Comparison of ENCODE assay signal across 15 cellular contexts in genomic region chr3:45979378-45979777, GRCh38. TPM values are rescaled to one million over a fixed set of nuclear protein-coding genes. Genes with fewer than 3 reads are reported as not detected.
A peak's percentile ranks its signal among the peaks of the same experiment; 100 is the strongest.
DNase-seq lines count a peak whose midpoint lies in the region; ATAC-seq and TF ChIP-seq lines count a peak whose summit lies in the region.
"Had no signal": no experiment of that assay in that cellular context is flagged by ENCODE, and none has a peak within 500 bp of the region (broad histone marks: within the 10 kb centered on the region; RNA-seq: fewer than 3 reads in every experiment).

No MANE protein-coding gene starts in this region.

- no peak for DNase-seq in stimulated activated naive CD8-positive, alpha-beta T cell treated with anti-CD3 and anti-CD28 coated beads, Interleukin-15, Interleukin-2, amounts not matched to agents 100 U/mL and 50 U/mL, for 24 hours
- DNase-seq in T-helper 17 cell = no peak
- no peak for DNase-seq in memory B cell (ENCODE audit: low spot score in 2 of 2)
- no peak for DNase-seq in immature natural killer cell
- no peak for DNase-seq in endodermal cell
- DNase-seq in left ventricle myocardium superior = no peak
- no peak for DNase-seq in H4 (ENCODE audit: low spot score)
- DNase-seq: activated T-cell treated with anti-CD3 and anti-CD28 coated beads, Interleukin-2, amount 50 U/mL, for 1 hour; DMS79; effector CD8-positive, alpha-beta T cell; foreskin fibroblast; midbrain; NCI-H2107; PC-9 had no signal

- H3K9me3 ChIP-seq in T-helper 17 cell (ENCODE audit: control insufficient read depth, low read length, poor library complexity, severe bottlenecking) (no peaks in the 10 kb centered on the region), endodermal cell (ENCODE audit: control insufficient read depth, low read length) (no peaks in the 10 kb centered on the region)

- H3K9ac ChIP-seq in endodermal cell (ENCODE audit: extremely low read depth, low read length, poor library complexity, severe bottlenecking) = no peak overlapping the region

- no peak overlapping the region for H3K27ac ChIP-seq in endodermal cell (ENCODE audit: low read depth, low read length)
- H3K27ac ChIP-seq: PC-9 had no signal

- no peak for TF ChIP-seq CTCF in endodermal cell (conservative IDR thresholded peaks at IDR 0.05)

- no peaks in the 10 kb centered on the region for H3K9me3 Mint-ChIP-seq in stimulated activated naive CD8-positive, alpha-beta T cell treated with anti-CD3 and anti-CD28 coated beads, Interleukin-15, Interleukin-2, amounts not matched to agents 100 ng/mL and 50 ng/mL, for 24 hours
- H3K9me3 Mint-ChIP-seq in memory B cell (no peaks in the 10 kb centered on the region), immature natural killer cell (no peaks in the 10 kb centered on the region), endodermal cell (no peaks in the 10 kb centered on the region)

- no peak overlapping the region for H3K4me3 ChIP-seq in endodermal cell (ENCODE audit: low read length)
- H3K4me3 ChIP-seq: PC-9 had no signal

- peaks cover 75% of the 10 kb centered on the region for H3K36me3 ChIP-seq in endodermal cell (ENCODE audit: control insufficient read depth, insufficient read depth, low read length)

- intact Hi-C loops in left ventricle myocardium superior (cut with micrococcal nuclease) = no loop called here

- no peaks in the 10 kb centered on the region for H3K4me1 ChIP-seq in endodermal cell (ENCODE audit: control insufficient read depth, insufficient read depth, low read length)

- peak overlapping the region; percentile 50 for H3K27ac Mint-ChIP-seq in stimulated activated naive CD8-positive, alpha-beta T cell treated with anti-CD3 and anti-CD28 coated beads, Interleukin-15, Interleukin-2, amounts not matched to agents 100 ng/mL and 50 ng/mL, for 24 hours
- peak overlapping the region; percentile 92 for H3K27ac Mint-ChIP-seq in T-helper 17 cell
- H3K27ac Mint-ChIP-seq in memory B cell = peak overlapping the region; percentile 62
- peak overlapping the region in 3 of 6 donors; percentile 21 to 43 (median 40) for H3K27ac Mint-ChIP-seq in immature natural killer cell
- no peak overlapping the region for H3K27ac Mint-ChIP-seq in endodermal cell

- H3K36me3 Mint-ChIP-seq in stimulated activated naive CD8-positive, alpha-beta T cell treated with anti-CD3 and anti-CD28 coated beads, Interleukin-15, Interleukin-2, amounts not matched to agents 100 ng/mL and 50 ng/mL, for 24 hours (ENCODE audit: low read depth) = peaks cover 76% of the 10 kb centered on the region
- H3K36me3 Mint-ChIP-seq in T-helper 17 cell (ENCODE audit: low read depth) (peaks cover 2% of the 10 kb centered on the region), memory B cell (peaks cover 28% of the 10 kb centered on the region), immature natural killer cell (peaks cover 33 to 72% (median 38%) of the 10 kb centered on the region in 3 donors), endodermal cell (ENCODE audit: low read depth) (peaks cover 52% of the 10 kb centered on the region)

- no peaks in the 10 kb centered on the region for H3K27me3 ChIP-seq in endodermal cell (ENCODE audit: control insufficient read depth, insufficient read depth, low read length, poor library complexity, severe bottlenecking)

- 95 to 97% methylated on average over 4 of the region's 4 CpGs for WGBS in endodermal cell (ENCODE audit: insufficient coverage in 1 of 2, insufficient read length in 1 of 2), 2 experiments

- no peaks in the 10 kb centered on the region for H3K27me3 Mint-ChIP-seq in stimulated activated naive CD8-positive, alpha-beta T cell treated with anti-CD3 and anti-CD28 coated beads, Interleukin-15, Interleukin-2, amounts not matched to agents 100 ng/mL and 50 ng/mL, for 24 hours
- H3K27me3 Mint-ChIP-seq in T-helper 17 cell (no peaks in the 10 kb centered on the region), memory B cell (no peaks in the 10 kb centered on the region), immature natural killer cell (ENCODE audit: low read depth in 3 of 3) (peaks cover 1 to 2% (median 2%) of the 10 kb centered on the region in 3 donors), endodermal cell (ENCODE audit: insufficient read depth) (no peaks in the 10 kb centered on the region)

- ATAC-seq in stimulated activated naive CD8-positive, alpha-beta T cell treated with anti-CD3 and anti-CD28 coated beads, Interleukin-15, Interleukin-2, amounts not matched to agents 100 U/mL and 50 U/mL, for 24 hours = no peak
- no peak for ATAC-seq in T-helper 17 cell
- ATAC-seq in memory B cell (ENCODE audit: low read depth) = peak; percentile 50
- ATAC-seq in left ventricle myocardium superior = no peak

- H3K4me3 Mint-ChIP-seq in stimulated activated naive CD8-positive, alpha-beta T cell treated with anti-CD3 and anti-CD28 coated beads, Interleukin-15, Interleukin-2, amounts not matched to agents 100 ng/mL and 50 ng/mL, for 24 hours = peak overlapping the region; percentile 21
- no peak overlapping the region for H3K4me3 Mint-ChIP-seq in T-helper 17 cell
- no peak overlapping the region for H3K4me3 Mint-ChIP-seq in memory B cell
- no peak overlapping the region for H3K4me3 Mint-ChIP-seq in immature natural killer cell
- no peak overlapping the region for H3K4me3 Mint-ChIP-seq in endodermal cell

- H3K4me1 Mint-ChIP-seq in stimulated activated naive CD8-positive, alpha-beta T cell treated with anti-CD3 and anti-CD28 coated beads, Interleukin-15, Interleukin-2, amounts not matched to agents 100 ng/mL and 50 ng/mL, for 24 hours (ENCODE audit: low read depth) = peaks cover 80% of the 10 kb centered on the region
- H3K4me1 Mint-ChIP-seq in T-helper 17 cell = peaks cover 49% of the 10 kb centered on the region
- H3K4me1 Mint-ChIP-seq in memory B cell = peaks cover 6% of the 10 kb centered on the region
- H3K4me1 Mint-ChIP-seq in immature natural killer cell = peaks cover 49 to 60% of the 10 kb centered on the region in 2 donors
- H3K4me1 Mint-ChIP-seq in endodermal cell = no peaks in the 10 kb centered on the region

RNA-seq across cellular contexts. Expression of gene FYCO1, which starts 16.2 kb away (rescaled TPM):
- total RNA-seq in T-helper 17 cell = 10 to 100 TPM; 27.3 to 32.6 TPM
- 1 to 10 TPM in 2 of 3 donors, under 1 TPM in 1; 0.22 to 6.1 (median 2.1) TPM for polyA plus RNA-seq in immature natural killer cell
- total RNA-seq in endodermal cell = 10 to 100 TPM; 11.3 to 11.8 TPM
- polyA plus RNA-seq in endodermal cell (2013, experiment 1 of 2) = 7.5 TPM
- 6.5 TPM for polyA plus RNA-seq in endodermal cell (2013, experiment 2 of 2)
- total RNA-seq in left ventricle myocardium superior = 146 TPM
- 3.7 and 4.3 TPM in 2 replicates for total RNA-seq in H4 (2014; rRNA removed; shearing (Covaris generic))

RNA-seq across cellular contexts. Expression of gene CXCR6, which starts 36.1 kb away (rescaled TPM):
- total RNA-seq in T-helper 17 cell (1 to 10 TPM; 2.0 to 4.4 TPM), endodermal cell (not detected), left ventricle myocardium superior (0.59 TPM)
- polyA plus RNA-seq in immature natural killer cell = 10 to 100 TPM in 1 of 3 donors, 1 to 10 TPM in 2; 2.7 to 14.7 (median 8.5) TPM
- polyA plus RNA-seq in endodermal cell (2013, experiment 1 of 2) = not detected
- not detected for polyA plus RNA-seq in endodermal cell (2013, experiment 2 of 2)
- not detected in 2 replicates for total RNA-seq in H4 (2014; rRNA removed; shearing (Covaris generic))

RNA-seq across cellular contexts. Expression of gene XCR1, which starts 47.9 kb away (rescaled TPM):
- total RNA-seq in T-helper 17 cell (under 1 TPM in 1 of 2 donors, not detected in 1; 0.08 TPM), endodermal cell (not detected), left ventricle myocardium superior (not detected)
- polyA plus RNA-seq in immature natural killer cell = under 1 TPM in 2 of 3 donors, not detected in 1; 0.04 to 0.26 TPM
- not detected for polyA plus RNA-seq in endodermal cell (2013, experiment 1 of 2)
- polyA plus RNA-seq in endodermal cell (2013, experiment 2 of 2) = not detected
- not detected in 2 replicates for total RNA-seq in H4 (2014; rRNA removed; shearing (Covaris generic))
